Comparison of ENCODE assay signal across 21 cellular contexts in genomic region chr6:130000526-130001228, GRCh38.
"Had no signal": no experiment of that assay in that cellular context is flagged by ENCODE, and none has a peak within 500 bp of the region (broad histone marks: within the 10 kb centered on the region; RNA-seq: fewer than 3 reads in every experiment).

No MANE protein-coding gene starts in this region.

- ATAC-seq: esophagus mucosa; gastrocnemius medialis; left lobe of liver; mucosa of descending colon; naive thymus-derived CD8-positive, alpha-beta T cell; sciatic nerve; stimulated activated naive B cell treated with anti-CD40 and anti-IgM and Interleukin-4, amounts not matched to agents 10 μg/mL and 1 μg/mL and 100 μg/mL, for 72 hours had no signal

- H3K4me1 Mint-ChIP-seq: stimulated activated naive B cell treated with anti-CD40 and anti-IgM and Interleukin-4, amounts not matched to agents 10 μg/mL and 1 μg/mL and 100 μg/mL, for 72 hours had no signal

- H3K9me3 ChIP-seq: colonic mucosa, gastrocnemius medialis, mucosa of descending colon, neutrophil, spleen, stomach, thoracic aorta, transverse colon had no signal

- H3K36me3 Mint-ChIP-seq: naive thymus-derived CD8-positive, alpha-beta T cell; stimulated activated naive B cell treated with anti-CD40 and anti-IgM and Interleukin-4, amounts not matched to agents 10 μg/mL and 1 μg/mL and 100 μg/mL, for 72 hours had no signal

- H3K9me3 Mint-ChIP-seq: naive thymus-derived CD8-positive, alpha-beta T cell; stimulated activated naive B cell treated with anti-CD40 and anti-IgM and Interleukin-4, amounts not matched to agents 10 μg/mL and 1 μg/mL and 100 μg/mL, for 72 hours had no signal

- H3K27me3 ChIP-seq: colonic mucosa, gastrocnemius medialis, neutrophil, spleen, stomach, transverse colon had no signal

- H3K4me3 ChIP-seq: colonic mucosa, gastrocnemius medialis, mucosa of descending colon, spleen, stomach, thoracic aorta, transverse colon had no signal

- DNase-seq: colonic mucosa; dermis blood vessel endothelial cell; gastrocnemius medialis; glutamatergic neuron; islet precursor cell; mammary epithelial cell; mucosa of descending colon; naive thymus-derived CD8-positive, alpha-beta T cell; spleen; stimulated activated CD4-positive, alpha-beta T cell treated with anti-CD3 and anti-CD28 coated beads, Interleukin-15, amount 100 ng/mL, for 24 hours; stimulated activated CD4-positive, alpha-beta T cell treated with anti-CD3 and anti-CD28 coated beads, Interleukin-1b, Interleukin-23, amount 100 ng/mL, for 48 hours; stimulated activated CD4-positive, alpha-beta T cell treated with anti-CD3 and anti-CD28 coated beads, Interleukin-4, amount 100 ng/mL, for 24 hours; stimulated activated naive B cell treated with anti-CD40 and anti-IgM and Interleukin-4, amounts not matched to agents 10 μg/mL and 1 μg/mL and 100 μg/mL, for 72 hours; stomach; substantia nigra; transverse colon had no signal

- H3K4me3 Mint-ChIP-seq: naive thymus-derived CD8-positive, alpha-beta T cell; stimulated activated naive B cell treated with anti-CD40 and anti-IgM and Interleukin-4, amounts not matched to agents 10 μg/mL and 1 μg/mL and 100 μg/mL, for 72 hours had no signal

- H3K27ac Mint-ChIP-seq: naive thymus-derived CD8-positive, alpha-beta T cell; stimulated activated naive B cell treated with anti-CD40 and anti-IgM and Interleukin-4, amounts not matched to agents 10 μg/mL and 1 μg/mL and 100 μg/mL, for 72 hours had no signal

- H3K36me3 ChIP-seq: colonic mucosa, gastrocnemius medialis, neutrophil, spleen, stomach, thoracic aorta, transverse colon had no signal

- H3K4me1 ChIP-seq: colonic mucosa, gastrocnemius medialis, spleen, stomach, transverse colon had no signal

- H3K27ac ChIP-seq: colonic mucosa, gastrocnemius medialis, neutrophil, spleen, stomach, thoracic aorta, transverse colon had no signal
